Comparison of ENCODE assay signal across 9 cellular contexts in the genomic region with DNA sequence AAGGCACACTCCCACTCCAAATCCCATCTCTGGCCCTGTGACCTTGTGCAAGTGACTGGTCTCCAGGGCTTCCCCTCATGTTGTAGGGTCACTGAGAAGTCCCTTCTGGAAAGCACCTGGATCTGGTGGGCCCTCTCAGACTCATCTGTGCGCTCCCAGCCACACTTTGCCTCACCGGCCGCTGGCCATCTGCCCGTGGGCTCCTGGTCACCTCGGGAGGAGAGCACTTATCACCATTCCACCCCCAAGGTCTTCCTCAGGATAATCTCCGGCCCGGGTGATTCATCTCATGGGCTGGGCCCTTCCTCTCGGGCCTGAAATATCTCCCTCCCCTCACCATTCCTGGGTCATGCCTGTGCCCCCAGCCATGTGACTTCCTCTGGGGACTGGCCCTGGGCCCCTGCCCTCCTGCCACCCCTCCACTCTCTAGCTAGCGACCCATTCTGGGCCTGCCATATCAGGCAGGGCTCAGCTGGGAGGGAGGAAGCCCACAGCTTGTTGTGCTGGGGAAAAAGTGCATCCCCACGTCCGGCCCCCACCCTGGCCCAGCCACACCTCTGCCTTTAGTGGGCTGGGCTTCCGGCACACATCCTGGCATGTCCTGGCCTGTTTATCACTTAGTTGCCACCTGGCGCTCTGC. TPM values are rescaled to one million over a fixed set of nuclear protein-coding genes. Genes with fewer than 3 reads are reported as not detected.
DNase-seq lines count a peak whose midpoint lies in the region; ATAC-seq lines count a peak whose summit lies in the region.
"Had no signal": no experiment of that assay in that cellular context is flagged by ENCODE, and none has a peak within 500 bp of the region (broad histone marks: within the 10 kb centered on the region; RNA-seq: fewer than 3 reads in every experiment).

No MANE protein-coding gene starts in this region.

- no peak overlapping the region for H3K4me3 Mint-ChIP-seq in natural killer cell treated with Interleukin-12 subunit alpha and Interleukin-12 subunit beta and Interleukin-15 and Interleukin-18, amount 100 ng/mL, for 72 hours

- H3K9me3 Mint-ChIP-seq in natural killer cell treated with Interleukin-12 subunit alpha and Interleukin-12 subunit beta and Interleukin-15 and Interleukin-18, amount 100 ng/mL, for 72 hours: no peaks in the 10 kb centered on the region

- H3K36me3 Mint-ChIP-seq in natural killer cell treated with Interleukin-12 subunit alpha and Interleukin-12 subunit beta and Interleukin-15 and Interleukin-18, amount 100 ng/mL, for 72 hours: no peaks in the 10 kb centered on the region

- H3K27me3 Mint-ChIP-seq in natural killer cell treated with Interleukin-12 subunit alpha and Interleukin-12 subunit beta and Interleukin-15 and Interleukin-18, amount 100 ng/mL, for 72 hours: no peaks in the 10 kb centered on the region

- ATAC-seq in natural killer cell treated with Interleukin-12 subunit alpha and Interleukin-12 subunit beta and Interleukin-15 and Interleukin-18, amount 100 ng/mL, for 72 hours: no peak
- ATAC-seq in GM18868 (IDR thresholded peaks at IDR 0.05; ENCODE audit: unreplicated experiment): no peak
- no peak for ATAC-seq in HG02840 (IDR thresholded peaks at IDR 0.05; ENCODE audit: low FRiP score, unreplicated experiment)
- no peak for ATAC-seq in HG03565 (IDR thresholded peaks at IDR 0.05; ENCODE audit: unreplicated experiment)
- ATAC-seq: gastroesophageal sphincter had no signal

- DNase-seq in H4 (ENCODE audit: low spot score): peak; percentile 39
- DNase-seq in SW480 (ENCODE audit: low spot score): peak; percentile 91
- DNase-seq in activated naive CD4-positive, alpha-beta T cell treated with anti-CD3 and anti-CD28 coated beads, Interleukin-2, amount 50 U/mL, for 16 hours: peak; percentile 32
- DNase-seq in natural killer cell treated with Interleukin-12 subunit alpha and Interleukin-12 subunit beta and Interleukin-15 and Interleukin-18, amount 100 ng/mL, for 72 hours (ENCODE audit: low spot score): no peak
- DNase-seq: NCI-H1694 had no signal

- peaks cover 6 to 8% of the 10 kb centered on the region in 2 donors for H3K4me1 Mint-ChIP-seq in natural killer cell treated with Interleukin-12 subunit alpha and Interleukin-12 subunit beta and Interleukin-15 and Interleukin-18, amount 100 ng/mL, for 72 hours (ENCODE audit: low read depth in 2 of 2)

- peak overlapping the region; percentile 14 to 33 for H3K27ac Mint-ChIP-seq in natural killer cell treated with Interleukin-12 subunit alpha and Interleukin-12 subunit beta and Interleukin-15 and Interleukin-18, amount 100 ng/mL, for 72 hours

RNA-seq across cellular contexts. Expression of gene WNT7A, which starts 10.6 kb away (rescaled TPM):
- not detected in 2 replicates for total RNA-seq in H4 (2014; rRNA removed; shearing (Covaris generic))
- not detected for total RNA-seq in natural killer cell treated with Interleukin-12 subunit alpha and Interleukin-12 subunit beta and Interleukin-15 and Interleukin-18, amount 100 ng/mL, for 72 hours
